8 cellular contexts compared by ENCODE assay signal in the genomic region with DNA sequence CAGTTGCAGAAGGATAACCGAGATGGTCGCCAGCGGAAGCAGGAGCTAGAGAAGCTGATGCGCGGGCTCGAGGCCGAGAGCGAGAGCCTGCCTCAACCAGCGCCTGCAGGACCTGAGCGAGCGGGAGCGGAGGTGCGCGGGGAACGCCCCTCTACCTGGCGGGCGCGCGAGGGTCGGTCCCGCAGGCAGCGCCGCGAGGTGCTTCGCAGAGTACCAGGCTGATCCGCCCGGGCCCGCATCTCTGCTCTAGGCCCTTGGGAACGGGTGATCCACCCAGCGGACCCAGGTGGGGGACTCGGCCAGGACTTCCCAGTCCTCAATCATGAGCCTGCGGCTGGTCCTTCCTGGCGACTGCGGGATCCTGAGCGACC.
A peak's percentile ranks its signal among the peaks of the same experiment; 100 is the strongest.
DNase-seq lines count a peak whose midpoint lies in the region; ATAC-seq, FAIRE-seq and TF ChIP-seq lines count a peak whose summit lies in the region.
"Not testable (repeated sequence)": the region's sequence is repeated elsewhere in the genome, so short reads cannot be mapped to it uniquely, and the experiment has no call there.

No MANE protein-coding gene starts in this region.

- CTCF ChIA-PET in H1 (lab: Charles Lee; ENCODE audit: partially characterized antibody), result not testable (repeated sequence)

- H3K9ac ChIP-seq in Karpas-422 (ENCODE audit: low read length), result peak overlapping the region; percentile 63
- H3K9ac ChIP-seq in H1 (replicated peaks in 1 of 4; ENCODE audit: extremely low read depth in 1 of 4, low read depth in 3 of 4, low read length in 3 of 4), result not testable (repeated sequence)

- TF ChIP-seq CTCF in AG09309 (IDR thresholded peaks at IDR 0.05; ENCODE audit: control insufficient read depth, insufficient read depth, low read depth, low read length, missing control alignments); H1 (IDR thresholded peaks at IDR 0.05; ENCODE audit: control extremely low read depth in 1 of 3, insufficient read depth in 1 of 3, low read depth in 1 of 3, low read length in 3 of 3); left lung (IDR thresholded peaks at IDR 0.05); sigmoid colon (IDR thresholded peaks at IDR 0.05): not testable (repeated sequence)

- not testable (repeated sequence) for H3K9me3 ChIP-seq in Karpas-422 (ENCODE audit: low read length); H1 (ENCODE audit: insufficient read depth in 2 of 2, low read depth in 1 of 2, low read length in 1 of 2); left lung; sigmoid colon

- H2BK5ac ChIP-seq in H1 (ENCODE audit: low read depth, low read length), result not testable (repeated sequence)

- H4K5ac ChIP-seq in H1 (ENCODE audit: insufficient read length, low read depth, low read length), result not testable (repeated sequence)

- H3K4me3 ChIP-seq in AG09309 (ENCODE audit: control insufficient read depth, low read depth, low read length), result peak overlapping the region; percentile 71
- H3K4me3 ChIP-seq in Karpas-422 (ENCODE audit: low read length), result peak overlapping the region; percentile 62
- peak overlapping the region; percentile 17 to 60 (median 35); a peak in 7 of 8 replicates for H3K4me3 ChIP-seq in H1 (ENCODE audit: extremely low read depth in 1 of 4, insufficient read depth in 2 of 4, low read depth in 3 of 4, low read length in 4 of 4)
- peak overlapping the region; percentile 33 to 60 for H3K4me3 ChIP-seq in left lung
- peak overlapping the region; percentile 38 to 62 (median 58) for H3K4me3 ChIP-seq in sigmoid colon

- not testable (repeated sequence) for H3K79me1 ChIP-seq in H1 (ENCODE audit: low read depth, low read length)

- 1% methylated on average over 17 of the region's 35 CpGs; no CpG with 5 or more reads in 1 of the 2 experiments for WGBS in H1 (ENCODE audit: extremely low coverage in 1 of 2, insufficient coverage in 1 of 2, insufficient read length in 1 of 2, insufficient replicate concordance in 2 of 2, low coverage in 1 of 2, low lambda C conversion rate in 2 of 2, missing lambda C conversion rate in 1 of 2), 2 experiments
- WGBS in sigmoid colon, 2 donors, result 0 to 1% methylated on average over 31 of the region's 35 CpGs

- not testable (repeated sequence) for H2BK120ac ChIP-seq in H1 (replicated peaks; ENCODE audit: low read depth, low read length)

- ATAC-seq in GM19351 (IDR thresholded peaks at IDR 0.05; ENCODE audit: unreplicated experiment) (peak; percentile 9), HG02870 (IDR thresholded peaks at IDR 0.05; ENCODE audit: unreplicated experiment) (peak; percentile 6), left lung (peak; percentile 9)

- H4K8ac ChIP-seq in H1 (ENCODE audit: extremely low read depth, insufficient read depth, low read length), result not testable (repeated sequence)

- H3K27me3 ChIP-seq in Karpas-422 (ENCODE audit: low read length); H1 (replicated peaks in 1 of 4; ENCODE audit: control insufficient read depth in 3 of 4, extremely low read depth in 1 of 4, insufficient read depth in 3 of 4, low read length in 3 of 4); sigmoid colon: not testable (repeated sequence)
- peaks cover 0 to 14% of the 10 kb centered on the region in 2 donors for H3K27me3 ChIP-seq in left lung

- not testable (repeated sequence) for DNase-seq in AG09309 (ENCODE audit: low read depth); Karpas-422; H1 (ENCODE audit: low read depth in 1 of 2, low spot score in 2 of 2); left lung
- DNase-seq in activated T-cell treated with anti-CD3 and anti-CD28 coated beads for 48 hours (ENCODE audit: low read depth), result peak; percentile 6
- peak; percentile 57 for DNase-seq in sigmoid colon

- FAIRE-seq in H1 (lab: Jason Lieb, UNC), result not testable (repeated sequence)

- not testable (repeated sequence) for H4K91ac ChIP-seq in H1 (replicated peaks; ENCODE audit: insufficient read length, low read length)

- H3K9me2 ChIP-seq in Karpas-422 (replicated peaks; ENCODE audit: insufficient read depth, low read length), result not testable (repeated sequence)

- intact Hi-C loops in left lung (cut with DNase I), result not testable (repeated sequence)
- intact Hi-C loops in sigmoid colon (cut with DNase I), result loop anchor here (10.0 kb wide), 1 partner anchor 207 kb away; a partner anchor contains a TSS

- H2BK12ac ChIP-seq in H1 (ENCODE audit: low read depth, low read length), result not testable (repeated sequence)

- H2AK5ac ChIP-seq in H1 (ENCODE audit: low read depth, low read length), result not testable (repeated sequence)

- not testable (repeated sequence) for H3K23me2 ChIP-seq in H1 (ENCODE audit: low read depth, low read length)

- H3K18ac ChIP-seq in H1 (ENCODE audit: extremely low read depth, low read length), result not testable (repeated sequence)

- not testable (repeated sequence) for H3K4me1 ChIP-seq in Karpas-422 (ENCODE audit: low read length); H1 (replicated peaks in 1 of 4; ENCODE audit: control insufficient read depth in 3 of 4, insufficient read depth in 4 of 4, low read length in 3 of 4)
- H3K4me1 ChIP-seq in left lung (peaks cover 0 to 15% of the 10 kb centered on the region in 2 donors), sigmoid colon (peaks cover 0 to 14% (median 11%) of the 10 kb centered on the region in 4 donors)

- H2AFZ ChIP-seq in Karpas-422 (ENCODE audit: low read length); H1 (ENCODE audit: low read length): not testable (repeated sequence)

- H3K56ac ChIP-seq in H1 (replicated peaks; ENCODE audit: insufficient read length, low read depth, low read length), result not testable (repeated sequence)

- not testable (repeated sequence) for H3K23ac ChIP-seq in H1 (ENCODE audit: insufficient read length)

- TF ChIP-seq POLR2A in H1 (IDR thresholded peaks at IDR 0.05; ENCODE audit: control extremely low read depth in 1 of 2, low read depth in 2 of 2, low read length in 2 of 2); sigmoid colon (IDR thresholded peaks at IDR 0.05): not testable (repeated sequence)

- not testable (repeated sequence) for TF ChIP-seq EP300 in H1 (IDR thresholded peaks at IDR 0.05; ENCODE audit: borderline replicate concordance in 1 of 2, low read depth in 2 of 2, low read length in 2 of 2); sigmoid colon (IDR thresholded peaks at IDR 0.05)

- not testable (repeated sequence) for TF ChIP-seq RAD21 in H1 (IDR thresholded peaks at IDR 0.05 in 1 of 2, conservative IDR thresholded peaks at IDR 0.05 in 1 of 2; ENCODE audit: low read depth in 2 of 2, low read length in 2 of 2)

- H3K4ac ChIP-seq in H1 (replicated peaks; ENCODE audit: insufficient read length, low read depth, low read length), result not testable (repeated sequence)

- H4K20me1 ChIP-seq in Karpas-422 (ENCODE audit: insufficient read depth, low read depth, low read length); H1 (replicated peaks in 1 of 2; ENCODE audit: control insufficient read depth in 1 of 2, insufficient read depth in 2 of 2, low read length in 2 of 2): not testable (repeated sequence)

- H2BK20ac ChIP-seq in H1 (ENCODE audit: low read length), result not testable (repeated sequence)

- POLR2A ChIA-PET in H1 (lab: Charles Lee; ENCODE audit: partially characterized antibody), result interaction anchor here (1.2 kb wide), 1 partner anchor 90 kb away, joined by 3 read pairs; no protein-coding TSS in a partner anchor

- not testable (repeated sequence) for H3K36me3 ChIP-seq in Karpas-422 (ENCODE audit: insufficient read depth, low read length); H1 (ENCODE audit: control insufficient read depth in 2 of 4, insufficient read depth in 4 of 4, low read length in 3 of 4); left lung; sigmoid colon

- not testable (repeated sequence) for H2BK15ac ChIP-seq in H1 (ENCODE audit: low read length)

- not testable (repeated sequence) for H3K14ac ChIP-seq in H1 (ENCODE audit: insufficient read length)

- not testable (repeated sequence) for H3K79me2 ChIP-seq in Karpas-422 (ENCODE audit: low read length); H1 (ENCODE audit: control insufficient read depth in 1 of 2, insufficient read depth in 2 of 2, low read length in 2 of 2)

- H3K27ac ChIP-seq in Karpas-422 (ENCODE audit: low read length); H1 (ENCODE audit: low read depth, low read length): not testable (repeated sequence)
- H3K27ac ChIP-seq in left lung (peak overlapping the region in 1 of 2 donors; percentile 81), sigmoid colon (peak overlapping the region; percentile 68 to 83 (median 70))

- peak overlapping the region; percentile 72 for H3K4me2 ChIP-seq in Karpas-422 (ENCODE audit: low read depth, low read length, poor library complexity, severe bottlenecking)
- peak overlapping the region; percentile 66 to 78 for H3K4me2 ChIP-seq in H1 (ENCODE audit: insufficient read depth in 1 of 2, low read depth in 2 of 2, low read length in 2 of 2)

TF ChIP-seq in H1, 55 proteins besides CTCF, POLR2A, EP300 and RAD21:
- TF ChIP-seq, protein P1, sequence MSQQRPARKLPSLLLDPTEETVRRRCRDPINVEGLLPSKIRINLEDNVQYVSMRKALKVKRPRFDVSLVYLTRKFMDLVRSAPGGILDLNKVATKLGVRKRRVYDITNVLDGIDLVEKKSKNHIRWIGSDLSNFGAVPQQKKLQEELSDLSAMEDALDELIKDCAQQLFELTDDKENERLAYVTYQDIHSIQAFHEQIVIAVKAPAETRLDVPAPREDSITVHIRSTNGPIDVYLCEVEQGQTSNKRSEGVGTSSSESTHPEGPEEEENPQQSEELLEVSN (IDR thresholded peaks at IDR 0.05), result peak; percentile 33; the same call in 1 of the 2 replicates
- TF ChIP-seq TAF1 (IDR thresholded peaks at IDR 0.05; ENCODE audit: low read depth, low read length), result peak; percentile 53; the same call in 1 of the 2 replicates
- TF ChIP-seq PHF8 (conservative IDR thresholded peaks at IDR 0.05; ENCODE audit: low read depth, low read length), result peak; percentile 35; the same call in 1 of the 2 replicates
- TF ChIP-seq TBP (IDR thresholded peaks at IDR 0.05; ENCODE audit: low read depth, low read length), result 0 out of 2 replicates have a peak, but pooled peaks have one; percentile 15
- peak; percentile 36 for TF ChIP-seq KDM4A (IDR thresholded peaks at IDR 0.05; ENCODE audit: low read depth, low read length, severe bottlenecking)
